In genomic region chr17:16467886-16468285, GRCh38 we compare ENCODE assay signal across 17 cellular contexts. TPM values are rescaled to one million over a fixed set of nuclear protein-coding genes. Genes with fewer than 3 reads are reported as not detected.
A peak's percentile ranks its signal among the peaks of the same experiment; 100 is the strongest.
DNase-seq lines count a peak whose midpoint lies in the region; TF ChIP-seq lines count a peak whose summit lies in the region.
"Had no signal": no experiment of that assay in that cellular context is flagged by ENCODE, and none has a peak within 500 bp of the region (broad histone marks: within the 10 kb centered on the region; RNA-seq: fewer than 3 reads in every experiment).

No MANE protein-coding gene starts in this region.

- peak overlapping the region in 3 of 4 donors; percentile 74 to 99 (median 96) for H3K27ac ChIP-seq in Peyer's patch
- H3K27ac ChIP-seq in transverse colon, result peak overlapping the region; percentile 4 to 88 (median 83)
- H3K27ac ChIP-seq in GM23248, result no peak overlapping the region
- no peak overlapping the region for H3K27ac ChIP-seq in vagina

- no peaks in the 10 kb centered on the region for H3F3A ChIP-seq in GM23248 (ENCODE audit: insufficient read depth)

- DNase-seq in AG09309 (ENCODE audit: low read depth) (no peak), Peyer's patch (no peak), fibroblast of the aortic adventitia (ENCODE audit: low read depth) (peak; percentile 54), transverse colon (no peak), GM23248 (no peak), hepatic stellate cell (ENCODE audit: low spot score) (no peak), vagina (ENCODE audit: extremely low spot score in 2 of 2) (no peak)
- DNase-seq: AML-193, GDM1, NCI-H1105, NCI-H146, NCI-H2029 treated with DMSO at 0.1 percent for 48 hours, NCI-H226, NCI-H524 treated with DMSO at 0.1 percent for 48 hours, NCI-H82, RPMI8226, SHP77 had no signal

- intact Hi-C loops in transverse colon (cut with DNase I; ENCODE audit: low total_unique reads), result no loop called here
- intact Hi-C loops in vagina (cut with DNase I), result no loop called here

- H3K9ac ChIP-seq in GM23248, result no peak overlapping the region

- TF ChIP-seq POLR2A in Peyer's patch (IDR thresholded peaks at IDR 0.05), result no peak
- TF ChIP-seq POLR2A in transverse colon (IDR thresholded peaks at IDR 0.05), result no peak
- no peak for TF ChIP-seq POLR2A in vagina (IDR thresholded peaks at IDR 0.05)

- H3K4me2 ChIP-seq in GM23248 (ENCODE audit: unreplicated experiment), result no peak overlapping the region

- H3K79me2 ChIP-seq in GM23248 (ENCODE audit: insufficient read depth), result no peaks in the 10 kb centered on the region

- in situ Hi-C loops in transverse colon (cut with MboI; ENCODE audit: low pct_ligation_motif_present in 1 of 4, low pct_unique_long_range_greater_than_20kb in 1 of 4, low sequenced_read_pairs in 3 of 4) (no loop called here), GM23248 (cut with MboI) (no loop called here)

- TF ChIP-seq CTCF in AG09309 (IDR thresholded peaks at IDR 0.05; ENCODE audit: control insufficient read depth, insufficient read depth, low read depth, low read length, missing control alignments) (peak; percentile 29), Peyer's patch (IDR thresholded peaks at IDR 0.05) (no peak), fibroblast of the aortic adventitia (IDR thresholded peaks at IDR 0.05; ENCODE audit: insufficient read depth, low read length) (peak; percentile 54), transverse colon (IDR thresholded peaks at IDR 0.05) (no peak), vagina (IDR thresholded peaks at IDR 0.05) (no peak)

- no peaks in the 10 kb centered on the region for H3K36me3 ChIP-seq in Peyer's patch
- no peaks in the 10 kb centered on the region for H3K36me3 ChIP-seq in transverse colon
- H3K36me3 ChIP-seq in GM23248 (ENCODE audit: low read depth), result no peaks in the 10 kb centered on the region
- no peaks in the 10 kb centered on the region for H3K36me3 ChIP-seq in vagina

- H3K4me3 ChIP-seq in AG09309 (ENCODE audit: control insufficient read depth, low read depth, low read length), result no peak overlapping the region
- no peak overlapping the region for H3K4me3 ChIP-seq in Peyer's patch
- H3K4me3 ChIP-seq in fibroblast of the aortic adventitia (ENCODE audit: low read depth, low read length), result no peak overlapping the region
- no peak overlapping the region for H3K4me3 ChIP-seq in transverse colon
- H3K4me3 ChIP-seq in GM23248, result no peak overlapping the region
- H3K4me3 ChIP-seq in vagina, result no peak overlapping the region

- no peaks in the 10 kb centered on the region for H3K9me2 ChIP-seq in GM23248 (ENCODE audit: insufficient read depth)

- no peaks in the 10 kb centered on the region for H4K20me1 ChIP-seq in GM23248 (ENCODE audit: insufficient read depth)

- WGBS in transverse colon (ENCODE audit: low coverage in 1 of 2), 2 donors, result 78 to 83% methylated on average over 2 to 3 of the region's 3 CpGs
- 97 to 98% methylated on average over 3 of the region's 3 CpGs for WGBS in GM23248 (ENCODE audit: low coverage in 1 of 2, low lambda C conversion rate in 2 of 2, missing lambda C conversion rate in 2 of 2), 2 experiments

- H3K27me3 ChIP-seq in Peyer's patch (no peaks in the 10 kb centered on the region), transverse colon (no peaks in the 10 kb centered on the region), GM23248 (replicated peaks; ENCODE audit: insufficient read depth) (no peaks in the 10 kb centered on the region), vagina (no peaks in the 10 kb centered on the region)

- H3K4me1 ChIP-seq in Peyer's patch (peaks cover 0 to 69% (median 12%) of the 10 kb centered on the region in 4 donors), transverse colon (peaks cover 31 to 57% (median 37%) of the 10 kb centered on the region in 4 donors), GM23248 (ENCODE audit: insufficient read depth) (peaks cover 18% of the 10 kb centered on the region; the same call in 1 of the 2 replicates), vagina (peaks cover 20% of the 10 kb centered on the region)

- no peak overlapping the region for H2AFZ ChIP-seq in GM23248

- no peak for TF ChIP-seq EP300 in transverse colon (IDR thresholded peaks at IDR 0.05; ENCODE audit: low read depth)

- no peaks in the 10 kb centered on the region for H3K9me3 ChIP-seq in Peyer's patch
- no peaks in the 10 kb centered on the region for H3K9me3 ChIP-seq in transverse colon
- no peaks in the 10 kb centered on the region for H3K9me3 ChIP-seq in GM23248 (ENCODE audit: low read depth)
- H3K9me3 ChIP-seq in vagina, result no peaks in the 10 kb centered on the region

RNA-seq across cellular contexts. Expression of gene LRRC75A, which starts 24.1 kb away (rescaled TPM):
- 100 to 1,000 TPM in 3 of 4 donors, 10 to 100 TPM in 1; 48.7 to 213 (median 187) TPM for total RNA-seq in Peyer's patch
- total RNA-seq in fibroblast of the aortic adventitia (ENCODE audit: low replicate concordance), result 3.6 and 6.1 TPM in 2 replicates
- total RNA-seq in transverse colon, result 100 to 1,000 TPM in 2 of 4 donors, 10 to 100 TPM in 2; 67.9 to 194 (median 115) TPM
- total RNA-seq in GM23248 (2014; rRNA removed; shearing (Covaris generic)), result 0.13 and 0.22 TPM in 2 replicates
- polyA plus RNA-seq in GM23248 (2016; fragmentation: Nextera tagmentation; extraction: Ambion mirVana), result 0.15 and 0.54 TPM in 2 replicates
- 1.7 TPM for total RNA-seq in vagina

RNA-seq across cellular contexts. Expression of gene TRPV2, which starts 52.5 kb away (rescaled TPM):
- 10 to 100 TPM in 2 of 4 donors, 1 to 10 TPM in 2; 3.9 to 19.0 (median 7.7) TPM for total RNA-seq in Peyer's patch
- 5.3 and 45.3 TPM in 2 replicates for total RNA-seq in fibroblast of the aortic adventitia (ENCODE audit: low replicate concordance)
- 1 to 10 TPM; 2.4 to 8.2 (median 4.4) TPM for total RNA-seq in transverse colon
- total RNA-seq in GM23248 (2014; rRNA removed; shearing (Covaris generic)), result 23.9 and 25.8 TPM in 2 replicates
- 19.5 and 19.6 TPM in 2 replicates for polyA plus RNA-seq in GM23248 (2016; fragmentation: Nextera tagmentation; extraction: Ambion mirVana)
- 22.3 TPM for total RNA-seq in vagina

Comparison
In these comparisons a context has a peak if more than half of its experiments do, and no peak if none do; other contexts are left out.
1. CTCF ChIP-seq: peak in AG09309 (single experiment) and fibroblast of the aortic adventitia (single experiment); none in Peyer's patch (0 of 6), transverse colon (0 of 5) and vagina (0 of 3).
2. H3K27ac ChIP-seq: peak in Peyer's patch (3 of 4) and transverse colon (4 of 4); none in GM23248 (single experiment) and vagina (single experiment).